In the genomic region with DNA sequence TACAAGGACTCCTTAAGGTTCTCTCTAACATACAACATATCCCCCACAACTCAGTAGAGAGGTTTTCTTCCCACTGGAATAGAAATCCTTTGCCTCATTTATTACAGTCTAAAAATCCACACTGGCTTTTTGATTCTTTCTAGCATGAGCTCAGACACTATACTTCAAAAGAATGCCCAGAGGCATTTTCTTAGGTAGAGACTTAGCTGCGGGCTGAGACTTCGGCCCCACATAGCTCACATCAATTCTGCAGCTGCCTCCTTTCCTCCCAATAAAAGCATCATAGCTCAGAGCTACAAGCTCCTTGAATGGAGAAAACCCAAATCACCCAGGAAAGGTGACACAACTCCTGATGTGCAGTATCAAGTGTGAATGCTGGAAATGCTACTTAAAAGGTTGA, we compare ENCODE assay signal across 26 cellular contexts.
"Had no signal": no experiment of that assay in that cellular context is flagged by ENCODE, and none has a peak within 500 bp of the region (broad histone marks: within the 10 kb centered on the region; RNA-seq: fewer than 3 reads in every experiment).

No MANE protein-coding gene starts in this region.

- H3K36me3 ChIP-seq: right atrium auricular region, uterus had no signal

- H3K9me3 ChIP-seq: body of pancreas, lower lobe of right lung, right atrium auricular region, tibial nerve, uterus had no signal

- H3K4me3 ChIP-seq: body of pancreas, dorsolateral prefrontal cortex, lower lobe of right lung, right atrium auricular region, skin epidermis, tibial nerve, uterus had no signal

- ATAC-seq: activated CD4-positive, alpha-beta T cell treated with anti-CD3 and anti-CD28 coated beads for 36 hours; activated T-helper 17 cell treated with anti-CD3 and anti-CD28 coated beads, Interleukin-2, amount 50 U/mL, for 72 hours; body of pancreas; left colon had no signal

- H3K27me3 ChIP-seq: body of pancreas, dorsolateral prefrontal cortex, right atrium auricular region, tibial nerve, uterus had no signal

- H3K27ac Mint-ChIP-seq: activated CD4-positive, alpha-beta memory T cell treated with anti-CD3 and anti-CD28 coated beads for 36 hours; activated CD4-positive, alpha-beta T cell treated with anti-CD3 and anti-CD28 coated beads for 36 hours; activated naive CD8-positive, alpha-beta T cell treated with anti-CD3 and anti-CD28 coated beads, Interleukin-2, amount 10 ng/mL, durations not matched to agents 7 days and 5 days; activated T-helper 17 cell treated with anti-CD3 and anti-CD28 coated beads, Interleukin-2, amount 50 U/mL, for 72 hours; stimulated activated naive CD8-positive, alpha-beta T cell treated with anti-CD3 and anti-CD28 coated beads, Interleukin-15, Interleukin-2, amounts not matched to agents 100 ng/mL and 50 ng/mL, for 24 hours; T-helper 2 cell treated with Interferon-gamma antibody and Interleukin-4, amounts not matched to agents 5 μg/mL and 100 μg/mL, for 36 hours had no signal

- DNase-seq: activated CD4-positive, alpha-beta memory T cell treated with anti-CD3 and anti-CD28 coated beads for 36 hours; activated CD4-positive, alpha-beta T cell treated with anti-CD3 and anti-CD28 coated beads for 36 hours; activated naive CD4-positive, alpha-beta T cell treated with Interleukin-2 at 50 U/mL for 16 hours; activated naive CD8-positive, alpha-beta T cell treated with anti-CD3 and anti-CD28 coated beads, Interleukin-2, amount 10 ng/mL, durations not matched to agents 7 days and 5 days; activated T-cell treated with anti-CD3 and anti-CD28 coated beads for 4 hours; amygdala; body of pancreas; central memory CD4-positive, alpha-beta T cell; dorsolateral prefrontal cortex; foreskin fibroblast; glutamatergic neuron; hypothalamus; islet precursor cell; left colon; lower lobe of right lung; midbrain; stimulated activated CD4-positive, alpha-beta T cell treated with anti-CD3 and anti-CD28 coated beads, Interleukin-15, amount 100 ng/mL, for 24 hours; stimulated activated CD4-positive, alpha-beta T cell treated with anti-CD3 and anti-CD28 coated beads, Interleukin-2, amount 100 ng/mL, for 48 hours; uterus had no signal

- H3K4me3 Mint-ChIP-seq: activated CD4-positive, alpha-beta memory T cell treated with anti-CD3 and anti-CD28 coated beads for 36 hours; activated CD4-positive, alpha-beta T cell treated with anti-CD3 and anti-CD28 coated beads for 36 hours; activated naive CD8-positive, alpha-beta T cell treated with anti-CD3 and anti-CD28 coated beads, Interleukin-2, amount 10 ng/mL, durations not matched to agents 7 days and 5 days; activated T-helper 17 cell treated with anti-CD3 and anti-CD28 coated beads, Interleukin-2, amount 50 U/mL, for 72 hours; stimulated activated naive CD8-positive, alpha-beta T cell treated with anti-CD3 and anti-CD28 coated beads, Interleukin-15, Interleukin-2, amounts not matched to agents 100 ng/mL and 50 ng/mL, for 24 hours; T-helper 2 cell treated with Interferon-gamma antibody and Interleukin-4, amounts not matched to agents 5 μg/mL and 100 μg/mL, for 36 hours had no signal

- H3K27ac ChIP-seq: body of pancreas, epithelial cell of prostate, lower lobe of right lung, skin epidermis, tibial nerve, uterus had no signal

- H3K27me3 Mint-ChIP-seq: activated CD4-positive, alpha-beta memory T cell treated with anti-CD3 and anti-CD28 coated beads for 36 hours; activated CD4-positive, alpha-beta T cell treated with anti-CD3 and anti-CD28 coated beads for 36 hours; activated naive CD8-positive, alpha-beta T cell treated with anti-CD3 and anti-CD28 coated beads, Interleukin-2, amount 10 ng/mL, durations not matched to agents 7 days and 5 days; activated T-helper 17 cell treated with anti-CD3 and anti-CD28 coated beads, Interleukin-2, amount 50 U/mL, for 72 hours; stimulated activated naive CD8-positive, alpha-beta T cell treated with anti-CD3 and anti-CD28 coated beads, Interleukin-15, Interleukin-2, amounts not matched to agents 100 ng/mL and 50 ng/mL, for 24 hours had no signal

- H3K9me3 Mint-ChIP-seq: activated CD4-positive, alpha-beta memory T cell treated with anti-CD3 and anti-CD28 coated beads for 36 hours; activated naive CD8-positive, alpha-beta T cell treated with anti-CD3 and anti-CD28 coated beads, Interleukin-2, amount 10 ng/mL, durations not matched to agents 7 days and 5 days; activated T-helper 17 cell treated with anti-CD3 and anti-CD28 coated beads, Interleukin-2, amount 50 U/mL, for 72 hours; stimulated activated naive CD8-positive, alpha-beta T cell treated with anti-CD3 and anti-CD28 coated beads, Interleukin-15, Interleukin-2, amounts not matched to agents 100 ng/mL and 50 ng/mL, for 24 hours; T-helper 2 cell treated with Interferon-gamma antibody and Interleukin-4, amounts not matched to agents 5 μg/mL and 100 μg/mL, for 36 hours had no signal
